In the genomic region with DNA sequence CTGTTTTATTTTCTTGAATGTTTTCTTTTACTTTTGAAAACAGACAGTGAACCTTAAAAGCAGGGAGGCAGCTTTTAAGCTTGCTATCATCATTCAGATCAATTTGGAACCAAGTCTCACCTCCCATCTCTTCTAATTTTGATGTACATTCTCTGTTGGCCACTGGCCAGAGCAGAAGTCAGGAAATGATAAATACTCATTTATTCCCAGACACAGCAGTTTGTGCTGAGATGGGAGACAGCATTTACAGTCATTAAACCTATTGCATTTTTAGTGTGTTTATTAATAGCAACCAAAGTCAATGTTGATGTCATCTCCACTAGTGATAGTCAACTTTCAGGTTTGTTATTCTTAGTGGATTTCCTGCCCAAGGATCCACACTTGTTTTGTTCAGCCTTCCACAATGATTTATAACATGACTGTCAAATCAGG, we compare ENCODE assay signal across 15 cellular contexts.
DNase-seq lines count a peak whose midpoint lies in the region; ATAC-seq and TF ChIP-seq lines count a peak whose summit lies in the region.
"Had no signal": no experiment of that assay in that cellular context is flagged by ENCODE, and none has a peak within 500 bp of the region (broad histone marks: within the 10 kb centered on the region; RNA-seq: fewer than 3 reads in every experiment).

No MANE protein-coding gene starts in this region.

- intact Hi-C loops in vagina (cut with DNase I): no loop called here

- H3K9me3 ChIP-seq in CD4-positive, CD25-positive, alpha-beta regulatory T cell (ENCODE audit: control insufficient read depth in 2 of 2, low read length in 2 of 2): no peaks in the 10 kb centered on the region
- H3K9me3 ChIP-seq in HEK293 (ENCODE audit: control insufficient read depth, insufficient read depth, low read depth, low read length) (no peaks in the 10 kb centered on the region), vagina (no peaks in the 10 kb centered on the region), gastroesophageal sphincter (no peaks in the 10 kb centered on the region)
- H3K9me3 ChIP-seq: Peyer's patch, spleen had no signal

- TF ChIP-seq POLR2A in vagina (IDR thresholded peaks at IDR 0.05) (no peak), gastroesophageal sphincter (IDR thresholded peaks at IDR 0.05) (no peak)

- TF ChIP-seq CTCF in HEK293 (tag by site-specific recombination; IDR thresholded peaks at IDR 0.05): no peak
- no peak for TF ChIP-seq CTCF in VCaP (conservative IDR thresholded peaks at IDR 0.05)
- TF ChIP-seq CTCF in vagina (IDR thresholded peaks at IDR 0.05): no peak
- TF ChIP-seq CTCF in gastroesophageal sphincter (IDR thresholded peaks at IDR 0.05): no peak

- no peak overlapping the region for H3K27ac ChIP-seq in CD4-positive, CD25-positive, alpha-beta regulatory T cell (ENCODE audit: insufficient read depth, low read length, poor library complexity, severe bottlenecking)
- H3K27ac ChIP-seq in HEK293 (ENCODE audit: extremely low read depth, low read depth, low read length): no peak overlapping the region
- H3K27ac ChIP-seq in VCaP: peak overlapping the region; percentile 67
- no peak overlapping the region for H3K27ac ChIP-seq in vagina
- H3K27ac ChIP-seq in gastroesophageal sphincter: no peak overlapping the region
- H3K27ac ChIP-seq: Peyer's patch, spleen had no signal

- CTCF ChIA-PET in HEK293 (lab: Yijun Ruan, JAX): interaction anchor here (0.7 kb wide), 1 partner anchor 375 kb away, joined by 3 read pairs; no protein-coding TSS in a partner anchor

- H3K4me1 ChIP-seq in CD4-positive, CD25-positive, alpha-beta regulatory T cell (ENCODE audit: control insufficient read depth, insufficient read depth, low read length, poor library complexity, severe bottlenecking): peaks cover 11% of the 10 kb centered on the region
- H3K4me1 ChIP-seq in HEK293 (ENCODE audit: control insufficient read depth, insufficient read depth, low read length) (peaks cover 14% of the 10 kb centered on the region), vagina (peaks cover 17% of the 10 kb centered on the region), gastroesophageal sphincter (no peaks in the 10 kb centered on the region)
- H3K4me1 ChIP-seq: Peyer's patch, spleen had no signal

- H3K27me3 Mint-ChIP-seq in CD4-positive, CD25-positive, alpha-beta regulatory T cell: peaks cover 4% of the 10 kb centered on the region

- TF ChIP-seq EP300 in gastroesophageal sphincter (IDR thresholded peaks at IDR 0.05): no peak

- H3K36me3 Mint-ChIP-seq in CD4-positive, CD25-positive, alpha-beta regulatory T cell: no peaks in the 10 kb centered on the region

- H3K4me1 Mint-ChIP-seq in CD4-positive, CD25-positive, alpha-beta regulatory T cell: peaks cover 10 to 18% (median 15%) of the 10 kb centered on the region in 4 donors

- no peaks in the 10 kb centered on the region for H3K27me3 ChIP-seq in CD4-positive, CD25-positive, alpha-beta regulatory T cell (ENCODE audit: control insufficient read depth, insufficient read depth, low read length)
- H3K27me3 ChIP-seq in vagina (no peaks in the 10 kb centered on the region), gastroesophageal sphincter (no peaks in the 10 kb centered on the region)
- H3K27me3 ChIP-seq: Peyer's patch, spleen had no signal

- POLR2A ChIA-PET in HEK293 (lab: Yijun Ruan, JAX): no interaction called here

- no peak for ATAC-seq in CD4-positive, CD25-positive, alpha-beta regulatory T cell (ENCODE audit: low read depth in 2 of 2)
- no peak for ATAC-seq in gastroesophageal sphincter

- peaks cover 0 to 2% (median 0%) of the 10 kb centered on the region in 7 donors for H3K9me3 Mint-ChIP-seq in CD4-positive, CD25-positive, alpha-beta regulatory T cell

- no peak for DNase-seq in CD4-positive, CD25-positive, alpha-beta regulatory T cell
- DNase-seq in kidney glomerular epithelial cell (lab: John Stamatoyannopoulos, UW): peak; percentile 41
- no peak for DNase-seq in effector CD8-positive, alpha-beta T cell (lab: John Stamatoyannopoulos, UW)
- no peak for DNase-seq in vagina (ENCODE audit: extremely low spot score in 2 of 2)
- no peak for DNase-seq in dedifferentiated amniotic fluid mesenchymal stem cell (ENCODE audit: extremely low spot score)
- DNase-seq: activated CD8-positive, alpha-beta memory T cell treated with anti-CD3 and anti-CD28 coated beads, Interleukin-2, amount 50 U/mL, for 48 hours; AML-193; amniotic stem cell; NCI-H2171 treated with DMSO at 0.1 percent for 48 hours; Peyer's patch; spleen; T1000 had no signal

- H3K36me3 ChIP-seq in CD4-positive, CD25-positive, alpha-beta regulatory T cell (ENCODE audit: control insufficient read depth, insufficient read depth, low read length): no peaks in the 10 kb centered on the region
- no peaks in the 10 kb centered on the region for H3K36me3 ChIP-seq in HEK293 (ENCODE audit: control insufficient read depth in 2 of 2, insufficient read depth in 1 of 2, low read length in 2 of 2)
- H3K36me3 ChIP-seq in vagina: no peaks in the 10 kb centered on the region
- H3K36me3 ChIP-seq in gastroesophageal sphincter: no peaks in the 10 kb centered on the region
- H3K36me3 ChIP-seq: Peyer's patch, spleen had no signal

- H3K27ac Mint-ChIP-seq in CD4-positive, CD25-positive, alpha-beta regulatory T cell: peak overlapping the region; percentile 12 to 83 (median 21)

- H3K4me3 ChIP-seq in CD4-positive, CD25-positive, alpha-beta regulatory T cell (ENCODE audit: low read depth, low read length): no peak overlapping the region
- no peak overlapping the region for H3K4me3 ChIP-seq in HEK293 (ENCODE audit: low read depth, low read length)
- no peak overlapping the region for H3K4me3 ChIP-seq in vagina
- no peak overlapping the region for H3K4me3 ChIP-seq in gastroesophageal sphincter
- H3K4me3 ChIP-seq: Peyer's patch, spleen had no signal

- H3K4me3 Mint-ChIP-seq in CD4-positive, CD25-positive, alpha-beta regulatory T cell: peak overlapping the region in 1 of 4 donors; percentile 13

TF ChIP-seq in HEK293, 187 proteins besides CTCF, POLR2A, EP300 and RAD21 (continues in another document):
- no peak for TF ChIP-seq GLIS2 (tag by site-specific recombination; IDR thresholded peaks at IDR 0.05)
- 0 out of 2 replicates have a peak, but pooled peaks have one; percentile 12 for TF ChIP-seq TRIM28 (IDR thresholded peaks at IDR 0.05; ENCODE audit: borderline replicate concordance, low read length)
- TF ChIP-seq ZNF16 (tag by site-specific recombination; IDR thresholded peaks at IDR 0.05; ENCODE audit: low read depth): no peak
- TF ChIP-seq, protein P1, sequence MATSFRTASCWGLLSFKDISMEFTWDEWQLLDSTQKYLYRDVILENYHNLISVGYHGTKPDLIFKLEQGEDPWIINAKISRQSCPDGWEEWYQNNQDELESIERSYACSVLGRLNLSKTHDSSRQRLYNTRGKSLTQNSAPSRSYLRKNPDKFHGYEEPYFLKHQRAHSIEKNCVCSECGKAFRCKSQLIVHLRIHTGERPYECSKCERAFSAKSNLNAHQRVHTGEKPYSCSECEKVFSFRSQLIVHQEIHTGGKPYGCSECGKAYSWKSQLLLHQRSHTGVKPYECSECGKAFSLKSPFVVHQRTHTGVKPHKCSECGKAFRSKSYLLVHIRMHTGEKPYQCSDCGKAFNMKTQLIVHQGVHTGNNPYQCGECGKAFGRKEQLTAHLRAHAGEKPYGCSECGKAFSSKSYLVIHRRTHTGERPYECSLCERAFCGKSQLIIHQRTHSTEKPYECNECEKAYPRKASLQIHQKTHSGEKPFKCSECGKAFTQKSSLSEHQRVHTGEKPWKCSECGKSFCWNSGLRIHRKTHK (tag by site-specific recombination; IDR thresholded peaks at IDR 0.05): no peak
- peak; percentile 44; the same call in 1 of the 2 replicates for TF ChIP-seq WT1 (tag by site-specific recombination; IDR thresholded peaks at IDR 0.05)
- no peak for TF ChIP-seq ZNF473 (tag by site-specific recombination; IDR thresholded peaks at IDR 0.05)
- no peak for TF ChIP-seq ZNF391 (tag by site-specific recombination; IDR thresholded peaks at IDR 0.05; ENCODE audit: borderline replicate concordance, low read depth)
- no peak for TF ChIP-seq GLI4 (tag by site-specific recombination; IDR thresholded peaks at IDR 0.05)
- TF ChIP-seq, protein P2, sequence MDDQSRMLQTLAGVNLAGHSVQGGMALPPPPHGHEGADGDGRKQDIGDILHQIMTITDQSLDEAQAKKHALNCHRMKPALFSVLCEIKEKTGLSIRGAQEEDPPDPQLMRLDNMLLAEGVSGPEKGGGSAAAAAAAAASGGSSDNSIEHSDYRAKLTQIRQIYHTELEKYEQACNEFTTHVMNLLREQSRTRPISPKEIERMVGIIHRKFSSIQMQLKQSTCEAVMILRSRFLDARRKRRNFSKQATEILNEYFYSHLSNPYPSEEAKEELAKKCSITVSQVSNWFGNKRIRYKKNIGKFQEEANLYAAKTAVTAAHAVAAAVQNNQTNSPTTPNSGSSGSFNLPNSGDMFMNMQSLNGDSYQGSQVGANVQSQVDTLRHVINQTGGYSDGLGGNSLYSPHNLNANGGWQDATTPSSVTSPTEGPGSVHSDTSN (CRISPR knock-in tag; IDR thresholded peaks at IDR 0.05): no peak
- TF ChIP-seq ZNF596 (tag by site-specific recombination; IDR thresholded peaks at IDR 0.05): no peak
- TF ChIP-seq ZNF530 (tag by site-specific recombination; IDR thresholded peaks at IDR 0.05; ENCODE audit: low read depth): no peak
- TF ChIP-seq ZNF529 (tag by site-specific recombination; IDR thresholded peaks at IDR 0.05; ENCODE audit: insufficient replicate concordance): no peak
- TF ChIP-seq GLIS1 (tag by site-specific recombination; IDR thresholded peaks at IDR 0.05): no peak
- no peak for TF ChIP-seq ZFP37 (tag by site-specific recombination; IDR thresholded peaks at IDR 0.05)
- no peak for TF ChIP-seq ZNF785 (tag by site-specific recombination; IDR thresholded peaks at IDR 0.05)
- TF ChIP-seq ZFP3 (tag by site-specific recombination; IDR thresholded peaks at IDR 0.05; ENCODE audit: low read depth): no peak
- no peak for TF ChIP-seq ZNF175 (tag by site-specific recombination; IDR thresholded peaks at IDR 0.05)
- no peak for TF ChIP-seq REPIN1 (tag by site-specific recombination; IDR thresholded peaks at IDR 0.05; ENCODE audit: low read depth)
- TF ChIP-seq ZNF426 (tag by site-specific recombination; IDR thresholded peaks at IDR 0.05): no peak
- TF ChIP-seq ZNF623 (tag by site-specific recombination; IDR thresholded peaks at IDR 0.05): no peak
- TF ChIP-seq ZNF266 (tag by site-specific recombination; IDR thresholded peaks at IDR 0.05; ENCODE audit: low read depth): no peak
- TF ChIP-seq PRDM1 (tag by site-specific recombination; IDR thresholded peaks at IDR 0.05): no peak
- no peak for TF ChIP-seq ZNF76 (tag by site-specific recombination; IDR thresholded peaks at IDR 0.05; ENCODE audit: borderline replicate concordance, low read depth)
- no peak for TF ChIP-seq ZNF202 (tag by site-specific recombination; IDR thresholded peaks at IDR 0.05; ENCODE audit: borderline replicate concordance)
